ENCODE assay signal across 23 cellular contexts in genomic region chr2:219423656-219424378, GRCh38. TPM values are rescaled to one million over a fixed set of nuclear protein-coding genes. Genes with fewer than 3 reads are reported as not detected.
DNase-seq lines count a peak whose midpoint lies in the region; ATAC-seq, FAIRE-seq and TF ChIP-seq lines count a peak whose summit lies in the region.
"Had no signal": no experiment of that assay in that cellular context is flagged by ENCODE, and none has a peak within 500 bp of the region (broad histone marks: within the 10 kb centered on the region; RNA-seq: fewer than 3 reads in every experiment).

No MANE protein-coding gene starts in this region.

- peak; percentile 22 for DNase-seq in natural killer cell treated with Interleukin-12 subunit alpha and Interleukin-12 subunit beta and Interleukin-15 and Interleukin-18, amount 100 ng/mL, for 72 hours (ENCODE audit: low spot score)
- DNase-seq in natural killer cell (no peak), astrocyte (ENCODE audit: low read depth) (no peak), posterior vena cava (ENCODE audit: low spot score) (peak; percentile 75), H4 (ENCODE audit: low spot score) (no peak), epidermal melanocyte (ENCODE audit: insufficient read length, low spot score) (no peak), suprapubic skin (ENCODE audit: low spot score in 2 of 2) (no peak)
- no peak for DNase-seq in activated CD4-positive, alpha-beta T cell treated with anti-CD3 and anti-CD28 coated beads, Interleukin-2, amount 10 ng/mL, durations not matched to agents 7 days and 5 days
- DNase-seq: activated CD4-positive, CD25-positive, alpha-beta regulatory T cell; activated naive CD8-positive, alpha-beta T cell treated with anti-CD3 and anti-CD28 coated beads for 36 hours; CD8-positive, alpha-beta memory T cell; islet precursor cell; KG1; MV-4-11; naive thymus-derived CD8-positive, alpha-beta T cell; NCI-H2029 treated with DMSO at 0.1 percent for 48 hours; NCI-H774 had no signal

- no peak for FAIRE-seq in astrocyte (lab: Jason Lieb, UNC)
- FAIRE-seq: colon had no signal

- peak overlapping the region; percentile 61 for H3K4me2 ChIP-seq in astrocyte (ENCODE audit: low read length)

- intact Hi-C loops in natural killer cell (cut with micrococcal nuclease) (no loop called here), posterior vena cava (cut with DNase I) (no loop called here)

- no peak overlapping the region for H2AFZ ChIP-seq in astrocyte (ENCODE audit: low read depth, low read length)

- H3K27me3 Mint-ChIP-seq in natural killer cell treated with Interleukin-12 subunit alpha and Interleukin-12 subunit beta and Interleukin-15 and Interleukin-18, amount 100 ng/mL, for 72 hours, result peaks cover 14 to 19% of the 10 kb centered on the region in 2 donors
- H3K27me3 Mint-ChIP-seq in natural killer cell (ENCODE audit: low read depth in 2 of 2) (peaks cover 26 to 34% of the 10 kb centered on the region in 2 donors), astrocyte (ENCODE audit: low read depth, unreplicated experiment) (peaks cover 37% of the 10 kb centered on the region)
- peaks cover 18% of the 10 kb centered on the region for H3K27me3 Mint-ChIP-seq in activated CD4-positive, alpha-beta T cell treated with anti-CD3 and anti-CD28 coated beads, Interleukin-2, amount 10 ng/mL, durations not matched to agents 7 days and 5 days

- no peak overlapping the region for H3K4me3 ChIP-seq in astrocyte (ENCODE audit: insufficient read depth, low read depth, low read length)
- no peak overlapping the region for H3K4me3 ChIP-seq in suprapubic skin
- H3K4me3 ChIP-seq: thyroid gland had no signal

- H3K9me3 ChIP-seq in astrocyte (ENCODE audit: insufficient read depth, low read depth, low read length) (no peaks in the 10 kb centered on the region), suprapubic skin (no peaks in the 10 kb centered on the region)
- H3K9me3 ChIP-seq: thyroid gland had no signal

- TF ChIP-seq CTCF in natural killer cell (IDR thresholded peaks at IDR 0.05) (no peak), astrocyte (IDR thresholded peaks at IDR 0.05; ENCODE audit: insufficient read depth, low read depth, low read length) (no peak), suprapubic skin (IDR thresholded peaks at IDR 0.05) (no peak)

- no peak overlapping the region for H3K4me3 Mint-ChIP-seq in natural killer cell treated with Interleukin-12 subunit alpha and Interleukin-12 subunit beta and Interleukin-15 and Interleukin-18, amount 100 ng/mL, for 72 hours
- H3K4me3 Mint-ChIP-seq in natural killer cell (no peak overlapping the region), astrocyte (ENCODE audit: unreplicated experiment) (no peak overlapping the region)
- H3K4me3 Mint-ChIP-seq in activated CD4-positive, alpha-beta T cell treated with anti-CD3 and anti-CD28 coated beads, Interleukin-2, amount 10 ng/mL, durations not matched to agents 7 days and 5 days, result no peak overlapping the region
- H3K4me3 Mint-ChIP-seq: activated naive CD8-positive, alpha-beta T cell treated with anti-CD3 and anti-CD28 coated beads for 36 hours; naive thymus-derived CD8-positive, alpha-beta T cell; stimulated activated effector memory CD8-positive, alpha-beta T cell treated with anti-CD3 and anti-CD28 coated beads, Interleukin-12 subunit alpha, Interleukin-12 subunit beta, amount 100 ng/mL, for 72 hours had no signal

- POLR2A ChIA-PET in activated CD4-positive, alpha-beta T cell treated with anti-CD3 and anti-CD28 coated beads, Interleukin-2, amount 10 ng/mL, durations not matched to agents 7 days and 5 days (lab: Charles Lee), result no interaction called here

- H3K27ac ChIP-seq in astrocyte (ENCODE audit: low read depth, low read length), result no peak overlapping the region
- H3K27ac ChIP-seq in suprapubic skin, result no peak overlapping the region
- H3K27ac ChIP-seq: thyroid gland had no signal

- H3K27me3 ChIP-seq in astrocyte (ENCODE audit: insufficient read depth, low read length), result peaks cover 3% of the 10 kb centered on the region
- H3K27me3 ChIP-seq in suprapubic skin, result peaks cover 38% of the 10 kb centered on the region
- H3K27me3 ChIP-seq: thyroid gland had no signal

- no peaks in the 10 kb centered on the region for H3K9me3 Mint-ChIP-seq in natural killer cell treated with Interleukin-12 subunit alpha and Interleukin-12 subunit beta and Interleukin-15 and Interleukin-18, amount 100 ng/mL, for 72 hours
- no peaks in the 10 kb centered on the region for H3K9me3 Mint-ChIP-seq in natural killer cell
- no peaks in the 10 kb centered on the region for H3K9me3 Mint-ChIP-seq in astrocyte (ENCODE audit: unreplicated experiment)
- H3K9me3 Mint-ChIP-seq in activated CD4-positive, alpha-beta T cell treated with anti-CD3 and anti-CD28 coated beads, Interleukin-2, amount 10 ng/mL, durations not matched to agents 7 days and 5 days, result no peaks in the 10 kb centered on the region
- H3K9me3 Mint-ChIP-seq: activated naive CD8-positive, alpha-beta T cell treated with anti-CD3 and anti-CD28 coated beads for 36 hours; CD8-positive, alpha-beta memory T cell; naive thymus-derived CD8-positive, alpha-beta T cell; stimulated activated effector memory CD8-positive, alpha-beta T cell treated with anti-CD3 and anti-CD28 coated beads, Interleukin-12 subunit alpha, Interleukin-12 subunit beta, amount 100 ng/mL, for 72 hours had no signal

- H3K36me3 ChIP-seq in astrocyte (ENCODE audit: insufficient read depth, low read length) (no peaks in the 10 kb centered on the region), suprapubic skin (no peaks in the 10 kb centered on the region)
- H3K36me3 ChIP-seq: thyroid gland had no signal

- no peak for ATAC-seq in natural killer cell treated with Interleukin-12 subunit alpha and Interleukin-12 subunit beta and Interleukin-15 and Interleukin-18, amount 100 ng/mL, for 72 hours
- ATAC-seq in natural killer cell, result no peak
- ATAC-seq: naive thymus-derived CD8-positive, alpha-beta T cell; stimulated activated effector memory CD8-positive, alpha-beta T cell treated with anti-CD3 and anti-CD28 coated beads, Interleukin-12 subunit alpha, Interleukin-12 subunit beta, amount 100 ng/mL, for 72 hours had no signal

- no peak overlapping the region for H3K27ac Mint-ChIP-seq in natural killer cell treated with Interleukin-12 subunit alpha and Interleukin-12 subunit beta and Interleukin-15 and Interleukin-18, amount 100 ng/mL, for 72 hours
- H3K27ac Mint-ChIP-seq in natural killer cell (no peak overlapping the region), astrocyte (ENCODE audit: unreplicated experiment) (no peak overlapping the region)
- H3K27ac Mint-ChIP-seq in activated CD4-positive, alpha-beta T cell treated with anti-CD3 and anti-CD28 coated beads, Interleukin-2, amount 10 ng/mL, durations not matched to agents 7 days and 5 days, result no peak overlapping the region
- H3K27ac Mint-ChIP-seq: activated naive CD8-positive, alpha-beta T cell treated with anti-CD3 and anti-CD28 coated beads for 36 hours; CD8-positive, alpha-beta memory T cell; stimulated activated effector memory CD8-positive, alpha-beta T cell treated with anti-CD3 and anti-CD28 coated beads, Interleukin-12 subunit alpha, Interleukin-12 subunit beta, amount 100 ng/mL, for 72 hours had no signal

- CTCF ChIA-PET in activated CD4-positive, alpha-beta T cell treated with anti-CD3 and anti-CD28 coated beads, Interleukin-2, amount 10 ng/mL, durations not matched to agents 7 days and 5 days (lab: Charles Lee), result interaction anchor here (1.4 kb wide), 1 partner anchor 13 kb away, joined by 3 read pairs; no protein-coding TSS in a partner anchor

- no peak for TF ChIP-seq EP300 in suprapubic skin (IDR thresholded peaks at IDR 0.05)

- no peaks in the 10 kb centered on the region for H4K20me1 ChIP-seq in astrocyte (ENCODE audit: insufficient read depth, low read length)

- TF ChIP-seq POLR2A in suprapubic skin (IDR thresholded peaks at IDR 0.05), result no peak

- H3K4me1 Mint-ChIP-seq in natural killer cell treated with Interleukin-12 subunit alpha and Interleukin-12 subunit beta and Interleukin-15 and Interleukin-18, amount 100 ng/mL, for 72 hours (ENCODE audit: low read depth in 2 of 2), result peaks cover 0 to 2% of the 10 kb centered on the region in 2 donors
- H3K4me1 Mint-ChIP-seq in natural killer cell (peaks cover 0 to 6% of the 10 kb centered on the region in 2 donors), astrocyte (ENCODE audit: low read depth, unreplicated experiment) (peaks cover 15% of the 10 kb centered on the region)
- peaks cover 5% of the 10 kb centered on the region for H3K4me1 Mint-ChIP-seq in activated CD4-positive, alpha-beta T cell treated with anti-CD3 and anti-CD28 coated beads, Interleukin-2, amount 10 ng/mL, durations not matched to agents 7 days and 5 days
- H3K4me1 Mint-ChIP-seq: activated naive CD8-positive, alpha-beta T cell treated with anti-CD3 and anti-CD28 coated beads for 36 hours; stimulated activated effector memory CD8-positive, alpha-beta T cell treated with anti-CD3 and anti-CD28 coated beads, Interleukin-12 subunit alpha, Interleukin-12 subunit beta, amount 100 ng/mL, for 72 hours had no signal

- WGBS in suprapubic skin, result 71% methylated on average over 14 of the region's 14 CpGs

- no peak overlapping the region for H3K9ac ChIP-seq in astrocyte (ENCODE audit: low read length)

- H3K4me1 ChIP-seq in astrocyte (ENCODE audit: insufficient read depth, low read length) (peaks cover 12% of the 10 kb centered on the region), suprapubic skin (peaks cover 2% of the 10 kb centered on the region)

- no peaks in the 10 kb centered on the region for H3K36me3 Mint-ChIP-seq in natural killer cell treated with Interleukin-12 subunit alpha and Interleukin-12 subunit beta and Interleukin-15 and Interleukin-18, amount 100 ng/mL, for 72 hours
- no peaks in the 10 kb centered on the region for H3K36me3 Mint-ChIP-seq in natural killer cell
- peaks cover 3% of the 10 kb centered on the region for H3K36me3 Mint-ChIP-seq in astrocyte (ENCODE audit: low read depth, unreplicated experiment)
- no peaks in the 10 kb centered on the region for H3K36me3 Mint-ChIP-seq in activated CD4-positive, alpha-beta T cell treated with anti-CD3 and anti-CD28 coated beads, Interleukin-2, amount 10 ng/mL, durations not matched to agents 7 days and 5 days (ENCODE audit: low read depth)
- H3K36me3 Mint-ChIP-seq: activated naive CD8-positive, alpha-beta T cell treated with anti-CD3 and anti-CD28 coated beads for 36 hours; brain; CD8-positive, alpha-beta memory T cell; naive thymus-derived CD8-positive, alpha-beta T cell; stimulated activated effector memory CD8-positive, alpha-beta T cell treated with anti-CD3 and anti-CD28 coated beads, Interleukin-12 subunit alpha, Interleukin-12 subunit beta, amount 100 ng/mL, for 72 hours had no signal

- H3K79me2 ChIP-seq in astrocyte (ENCODE audit: insufficient read depth, low read length), result no peaks in the 10 kb centered on the region

RNA-seq across cellular contexts. Expression of gene DES, which starts 5.6 kb away (rescaled TPM):
- not detected for total RNA-seq in natural killer cell treated with Interleukin-12 subunit alpha and Interleukin-12 subunit beta and Interleukin-15 and Interleukin-18, amount 100 ng/mL, for 72 hours
- not detected for total RNA-seq in natural killer cell
- total RNA-seq in astrocyte, result 5.2 and 5.4 TPM in 2 replicates
- total RNA-seq in posterior vena cava, result 1,000 to 10,000 TPM; 6,561 to 7,652 TPM
- 0.68 and 1.2 TPM in 2 replicates for total RNA-seq in H4 (2014; rRNA removed; shearing (Covaris generic))
- total RNA-seq in activated CD4-positive, alpha-beta T cell treated with anti-CD3 and anti-CD28 coated beads, Interleukin-2, amount 10 ng/mL, durations not matched to agents 7 days and 5 days, result not detected
- 100 to 1,000 TPM in 1 of 4 donors, 10 to 100 TPM in 3; 11.4 to 100 (median 35.6) TPM for total RNA-seq in suprapubic skin
- total RNA-seq: CD8-positive, alpha-beta memory T cell; naive thymus-derived CD8-positive, alpha-beta T cell; pulmonary artery endothelial cell; SK-MEL-5 had no signal

RNA-seq across cellular contexts. Expression of gene SPEG, which starts 10.8 kb away (rescaled TPM):
- under 1 TPM in 1 of 2 donors, not detected in 1; 0.86 TPM for total RNA-seq in natural killer cell treated with Interleukin-12 subunit alpha and Interleukin-12 subunit beta and Interleukin-15 and Interleukin-18, amount 100 ng/mL, for 72 hours
- total RNA-seq in natural killer cell (1 to 10 TPM in 2 of 3 donors, under 1 TPM in 1; 0.35 to 1.5 (median 1.2) TPM), astrocyte (71.2 and 76.1 TPM in 2 replicates), posterior vena cava (100 to 1,000 TPM; 175 to 217 TPM), suprapubic skin (10 to 100 TPM in 1 of 4 donors, 1 to 10 TPM in 3; 6.5 to 17.2 (median 6.7) TPM)
- total RNA-seq in H4 (2014; rRNA removed; shearing (Covaris generic)), result 2.5 and 3.7 TPM in 2 replicates
- total RNA-seq in activated CD4-positive, alpha-beta T cell treated with anti-CD3 and anti-CD28 coated beads, Interleukin-2, amount 10 ng/mL, durations not matched to agents 7 days and 5 days, result 1 to 10 TPM; 2.0 to 2.6 TPM

RNA-seq across cellular contexts. Expression of gene DNPEP, which starts 36.1 kb away (rescaled TPM):
- 100 to 1,000 TPM in 1 of 2 donors, 10 to 100 TPM in 1; 85.3 to 116 TPM for total RNA-seq in natural killer cell treated with Interleukin-12 subunit alpha and Interleukin-12 subunit beta and Interleukin-15 and Interleukin-18, amount 100 ng/mL, for 72 hours
- total RNA-seq in natural killer cell (100 to 1,000 TPM in 2 of 3 donors, 10 to 100 TPM in 1; 97.8 to 112 (median 103) TPM), astrocyte (44.8 and 53.9 TPM in 2 replicates), posterior vena cava (10 to 100 TPM; 41.9 to 44.0 TPM), suprapubic skin (100 to 1,000 TPM in 1 of 4 donors, 10 to 100 TPM in 3; 66.6 to 104 (median 70.5) TPM)
- 79.9 and 87.7 TPM in 2 replicates for total RNA-seq in H4 (2014; rRNA removed; shearing (Covaris generic))
- total RNA-seq in activated CD4-positive, alpha-beta T cell treated with anti-CD3 and anti-CD28 coated beads, Interleukin-2, amount 10 ng/mL, durations not matched to agents 7 days and 5 days, result 10 to 100 TPM; 58.8 to 64.9 TPM

Comparison
In these comparisons a context has a peak if more than half of its experiments do, and no peak if none do; other contexts are left out.
1. DNase-seq: peak in natural killer cell treated with Interleukin-12 subunit alpha and Interleukin-12 subunit beta and Interleukin-15 and Interleukin-18, amount 100 ng/mL, for 72 hours (single experiment) and posterior vena cava (single experiment); none in natural killer cell (single experiment), astrocyte (single experiment), H4 (single experiment), activated CD4-positive, alpha-beta T cell treated with anti-CD3 and anti-CD28 coated beads, Interleukin-2, amount 10 ng/mL, durations not matched to agents 7 days and 5 days (single experiment), epidermal melanocyte (single experiment) and suprapubic skin (0 of 2).
2. RNA of gene DES, which starts 5.6 kb away (total RNA-seq): 6,561 to 7,652 TPM in posterior vena cava; 11.4 to 100 TPM in suprapubic skin, 5.2 to 5.4 TPM in astrocyte, 0.68 to 1.2 TPM in H4, not detected in natural killer cell treated with Interleukin-12 subunit alpha and Interleukin-12 subunit beta and Interleukin-15 and Interleukin-18, amount 100 ng/mL, for 72 hours, not detected in natural killer cell and not detected in activated CD4-positive, alpha-beta T cell treated with anti-CD3 and anti-CD28 coated beads, Interleukin-2, amount 10 ng/mL, durations not matched to agents 7 days and 5 days; every median in the first group is over 10 times any median in the second.